Comparison of ENCODE assay signal across 8 cellular contexts in genomic region chr18:53380063-53380639, GRCh38.
DNase-seq lines count a peak whose midpoint lies in the region; ATAC-seq and TF ChIP-seq lines count a peak whose summit lies in the region.

No MANE protein-coding gene starts in this region.

- H3K27me3 ChIP-seq in ascending aorta: no peaks in the 10 kb centered on the region

- H3K4me1 ChIP-seq in ascending aorta: no peaks in the 10 kb centered on the region

- ATAC-seq in HG03378 (IDR thresholded peaks at IDR 0.05; ENCODE audit: unreplicated experiment): peak; percentile 85
- no peak for ATAC-seq in GM21447 (IDR thresholded peaks at IDR 0.05; ENCODE audit: unreplicated experiment)

- no peaks in the 10 kb centered on the region for H3K36me3 Mint-ChIP-seq in glutamatergic neuron (ENCODE audit: unreplicated experiment)

- H3K9me3 Mint-ChIP-seq in glutamatergic neuron (ENCODE audit: unreplicated experiment): no peaks in the 10 kb centered on the region

- DNase-seq in GM10266 (ENCODE audit: extremely low spot score) (peak; percentile 10), OCI-M2 (lab: John Stamatoyannopoulos, UW; ENCODE audit: unreplicated experiment) (peak; percentile 15), glutamatergic neuron (no peak), ecto neural progenitor cell (ENCODE audit: low spot score) (no peak), ascending aorta (ENCODE audit: low spot score in 2 of 2) (no peak)
- DNase-seq in activated CD4-positive, alpha-beta T cell treated with anti-CD3 and anti-CD28 coated beads, Interleukin-2, amount 50 U/mL, for 1 hour: no peak

- TF ChIP-seq CTCF in GM10266 (IDR thresholded peaks at IDR 0.05; ENCODE audit: control insufficient read depth, insufficient read depth, low read depth, missing control alignments) (peak; percentile 25), glutamatergic neuron (IDR thresholded peaks at IDR 0.05; ENCODE audit: partially characterized antibody, unreplicated experiment) (peak; percentile 59), ascending aorta (IDR thresholded peaks at IDR 0.05) (peak in 1 of 3 experiments; percentile 23)

- no peaks in the 10 kb centered on the region for H3K9me3 ChIP-seq in ascending aorta

- no peak overlapping the region for H3K27ac Mint-ChIP-seq in glutamatergic neuron (ENCODE audit: unreplicated experiment)

- H3K27ac ChIP-seq in ascending aorta: no peak overlapping the region

- no peak overlapping the region for H3K4me3 Mint-ChIP-seq in glutamatergic neuron (ENCODE audit: unreplicated experiment)

- H3K4me1 Mint-ChIP-seq in glutamatergic neuron (ENCODE audit: low read depth, unreplicated experiment): no peaks in the 10 kb centered on the region

- no peaks in the 10 kb centered on the region for H3K36me3 ChIP-seq in ascending aorta

- no peak overlapping the region for H3K4me3 ChIP-seq in ascending aorta

- H3K27me3 Mint-ChIP-seq in glutamatergic neuron (ENCODE audit: unreplicated experiment): no peaks in the 10 kb centered on the region

- intact Hi-C loops in ascending aorta (cut with DNase I): no loop called here

Comparison
In these comparisons a context has a peak if more than half of its experiments do, and no peak if none do; other contexts are left out.
1. DNase-seq: peak in GM10266 (single experiment) and OCI-M2 (single experiment); none in glutamatergic neuron (single experiment), ecto neural progenitor cell (single experiment), ascending aorta (0 of 2) and activated CD4-positive, alpha-beta T cell treated with anti-CD3 and anti-CD28 coated beads, Interleukin-2, amount 50 U/mL, for 1 hour (single experiment).